ENCODE assay signal across 1 cellular context in genomic region chr9:94656190-94656589, GRCh38.
TF ChIP-seq lines count a peak whose summit lies in the region.

No MANE protein-coding gene starts in this region.

TF ChIP-seq in IMR-90, 13 proteins besides CTCF, POLR2A, EP300 and RAD21 (continued from another document):
- TF ChIP-seq CHD1 (IDR thresholded peaks at IDR 0.05; ENCODE audit: low read depth, low read length) (no peak), RFX5 (IDR thresholded peaks at IDR 0.05; ENCODE audit: low read depth, low read length) (no peak)
